In genomic region chr1:9428601-9429368, GRCh38 we compare ENCODE assay signal across 1 cellular context.
A peak's percentile ranks its signal among the peaks of the same experiment; 100 is the strongest.
TF ChIP-seq lines count a peak whose summit lies in the region.

No MANE protein-coding gene starts in this region.

TF ChIP-seq in HepG2, 621 proteins besides CTCF, POLR2A, EP300 and RAD21 (continued from another document and continues in another):
- TF ChIP-seq ZBTB49 (CRISPR knock-in tag; IDR thresholded peaks at IDR 0.05; ENCODE audit: borderline replicate concordance) (no peak), ZNF724P (CRISPR knock-in tag; IDR thresholded peaks at IDR 0.05; ENCODE audit: borderline replicate concordance) (peak; percentile 51; the same call in 1 of the 2 replicates), ZNF343 (CRISPR knock-in tag; IDR thresholded peaks at IDR 0.05) (no peak), ZKSCAN1 (IDR thresholded peaks at IDR 0.05; ENCODE audit: low read length) (peak; percentile 36; the same call in 1 of the 2 replicates), E2F1 (CRISPR knock-in tag; IDR thresholded peaks at IDR 0.05) (peak; percentile 85), PRDM15 (CRISPR knock-in tag; IDR thresholded peaks at IDR 0.05) (no peak), ZNF839 (CRISPR knock-in tag; IDR thresholded peaks at IDR 0.05; ENCODE audit: borderline replicate concordance) (0 out of 2 replicates have a peak, but pooled peaks have one; percentile 16), ZNF362 (CRISPR knock-in tag; IDR thresholded peaks at IDR 0.05; ENCODE audit: borderline replicate concordance) (peak; percentile 20; the same call in 1 of the 2 replicates), AHR (CRISPR knock-in tag; IDR thresholded peaks at IDR 0.05) (no peak), ZNF432 (CRISPR knock-in tag; IDR thresholded peaks at IDR 0.05; ENCODE audit: borderline replicate concordance) (no peak), ZNF564 (CRISPR knock-in tag; IDR thresholded peaks at IDR 0.05) (no peak), POLR2G (IDR thresholded peaks at IDR 0.05; ENCODE audit: low read depth, low read length) (peak; percentile 69), PBX2 (CRISPR knock-in tag; IDR thresholded peaks at IDR 0.05) (no peak), ZIK1 (CRISPR knock-in tag; IDR thresholded peaks at IDR 0.05; ENCODE audit: borderline replicate concordance, low read depth) (no peak), ZFP36 (IDR thresholded peaks at IDR 0.05; ENCODE audit: borderline replicate concordance, low read depth, low read length, partially characterized antibody) (no peak), ATF5 (CRISPR knock-in tag; IDR thresholded peaks at IDR 0.05; ENCODE audit: low read depth) (no peak), SYNCRIP (IDR thresholded peaks at IDR 0.05; ENCODE audit: insufficient read depth, low read depth, low read length) (no peak), ZNF292 (CRISPR knock-in tag; IDR thresholded peaks at IDR 0.05; ENCODE audit: borderline replicate concordance, low read depth) (0 out of 2 replicates have a peak, but pooled peaks have one; percentile 18), ZNF160 (CRISPR knock-in tag; IDR thresholded peaks at IDR 0.05) (no peak), SKI (IDR thresholded peaks at IDR 0.05; ENCODE audit: partially characterized antibody) (peak; percentile 25), PAX8 (CRISPR knock-in tag; IDR thresholded peaks at IDR 0.05; ENCODE audit: borderline replicate concordance) (no peak), ZNF777 (CRISPR knock-in tag; IDR thresholded peaks at IDR 0.05) (peak; percentile 19; the same call in 1 of the 2 replicates), MXI1 (IDR thresholded peaks at IDR 0.05; ENCODE audit: borderline replicate concordance, low read depth, low read length) (peak; percentile 93; the same call in 2 of the 3 replicates), ZNF644 (CRISPR knock-in tag; IDR thresholded peaks at IDR 0.05; ENCODE audit: low read depth) (no peak), ZNF713 (CRISPR knock-in tag; IDR thresholded peaks at IDR 0.05) (no peak), ZNF747 (CRISPR knock-in tag; IDR thresholded peaks at IDR 0.05; ENCODE audit: borderline replicate concordance) (no peak), ASH2L (IDR thresholded peaks at IDR 0.05; ENCODE audit: insufficient read length, low read depth, low read length) (peak; percentile 76), RBAK (CRISPR knock-in tag; IDR thresholded peaks at IDR 0.05) (no peak), CC2D1A (CRISPR knock-in tag; IDR thresholded peaks at IDR 0.05) (no peak), ZNF737 (CRISPR knock-in tag; IDR thresholded peaks at IDR 0.05; ENCODE audit: borderline replicate concordance) (no peak), BRD4 (CRISPR knock-in tag; IDR thresholded peaks at IDR 0.05) (peak; percentile 63; the same call in 1 of the 2 replicates), ZBTB3 (CRISPR knock-in tag; IDR thresholded peaks at IDR 0.05; ENCODE audit: borderline replicate concordance, low read depth) (no peak), ZNF543 (CRISPR knock-in tag; IDR thresholded peaks at IDR 0.05) (peak; percentile 50; the same call in 1 of the 2 replicates), ZFP90 (CRISPR knock-in tag; IDR thresholded peaks at IDR 0.05; ENCODE audit: borderline replicate concordance) (peak; percentile 81), JDP2 (CRISPR knock-in tag; IDR thresholded peaks at IDR 0.05; ENCODE audit: borderline replicate concordance) (no peak), ZNF614 (CRISPR knock-in tag; IDR thresholded peaks at IDR 0.05; ENCODE audit: borderline replicate concordance) (peak; percentile 89; the same call in 1 of the 2 replicates), GMEB2 (CRISPR knock-in tag; IDR thresholded peaks at IDR 0.05; ENCODE audit: low read depth) (peak; percentile 53; the same call in 1 of the 2 replicates), FOXP4 (CRISPR knock-in tag; IDR thresholded peaks at IDR 0.05) (peak; percentile 25; the same call in 1 of the 2 replicates), PRDM10 (CRISPR knock-in tag; IDR thresholded peaks at IDR 0.05; ENCODE audit: low read depth) (no peak; the same call in 1 of the 2 replicates), SNRNP70 (IDR thresholded peaks at IDR 0.05; ENCODE audit: low read depth, low read length) (no peak), YEATS2 (CRISPR knock-in tag; IDR thresholded peaks at IDR 0.05; ENCODE audit: borderline replicate concordance) (peak; percentile 93), SSRP1 (CRISPR knock-in tag; IDR thresholded peaks at IDR 0.05) (no peak), JUNB (CRISPR knock-in tag; IDR thresholded peaks at IDR 0.05; ENCODE audit: borderline replicate concordance) (no peak), ZNF317 (CRISPR knock-in tag; IDR thresholded peaks at IDR 0.05) (peak; percentile 47; the same call in 1 of the 2 replicates), ARNT2 (CRISPR knock-in tag; IDR thresholded peaks at IDR 0.05; ENCODE audit: low read depth) (no peak; the same call in 1 of the 2 replicates), KMT2A (CRISPR knock-in tag; IDR thresholded peaks at IDR 0.05) (peak; percentile 88)
